In genomic region chrX:14700982-14701381, GRCh38 we compare ENCODE assay signal across 11 cellular contexts.
"Had no signal": no experiment of that assay in that cellular context is flagged by ENCODE, and none has a peak within 500 bp of the region (broad histone marks: within the 10 kb centered on the region; RNA-seq: fewer than 3 reads in every experiment).

No MANE protein-coding gene starts in this region.

- H3K9me3 ChIP-seq: HAP-1 had no signal

- ATAC-seq: GM23338, HCT116 had no signal

- H3K4me3 ChIP-seq: GM23248, GM23338, HAP-1 had no signal

- H3K4me2 ChIP-seq: GM23338 had no signal

- DNase-seq: GM23248, GOT3, H7, H9, HCEC 1CT, HFFc6 had no signal

- H2AFZ ChIP-seq: GM23248, GM23338 had no signal

- H3K36me3 ChIP-seq: HAP-1 had no signal

- H3K9ac ChIP-seq: GM23248 had no signal

- H3K27ac ChIP-seq: GM23248 had no signal

- FAIRE-seq: H1, H54 had no signal

- H3K4me1 ChIP-seq: HAP-1 had no signal
